Comparison of ENCODE assay signal across 8 cellular contexts in the genomic region with DNA sequence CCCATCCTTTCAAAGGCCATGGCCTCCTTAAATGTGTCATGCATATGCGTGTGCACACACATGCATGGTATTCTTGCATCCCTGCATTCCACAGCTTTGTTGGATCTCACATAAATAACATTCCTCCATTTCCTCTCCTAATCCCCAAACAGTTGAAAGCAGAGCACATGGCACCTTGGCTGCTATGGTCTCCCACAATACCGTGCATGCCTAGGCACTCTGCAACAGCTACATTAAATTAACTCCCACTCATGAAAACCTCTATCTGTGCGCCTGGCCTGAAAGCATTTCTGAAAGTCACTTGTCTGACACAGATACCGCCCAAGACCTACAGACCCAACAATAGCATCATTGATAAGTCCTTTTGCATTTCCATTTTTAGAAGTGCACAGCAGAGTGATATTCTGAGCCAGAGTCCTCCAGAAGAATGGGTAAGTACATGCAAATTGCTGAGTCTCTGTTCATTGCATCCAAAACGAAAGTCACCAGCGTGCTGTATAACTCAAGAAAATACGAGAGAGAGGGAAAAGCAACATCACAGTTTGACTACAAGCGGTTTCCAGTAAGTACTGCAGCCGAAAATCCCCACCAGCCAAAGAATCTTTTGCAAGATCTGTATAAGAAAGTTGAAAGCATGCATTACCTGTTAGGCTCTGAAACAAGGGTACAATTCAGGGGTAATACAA. TPM values are rescaled to one million over a fixed set of nuclear protein-coding genes. Genes with fewer than 3 reads are reported as not detected.
DNase-seq lines count a peak whose midpoint lies in the region; ATAC-seq and TF ChIP-seq lines count a peak whose summit lies in the region.

No MANE protein-coding gene starts in this region.

- H3K4me3 ChIP-seq in colonic mucosa (peak overlapping the region; percentile 20), spleen (peak overlapping the region in 4 of 8 donors; percentile 0 to 44 (median 18))

- peak overlapping the region; percentile 8 to 21 for H3K9ac ChIP-seq in colonic mucosa (ENCODE audit: low read depth in 2 of 2, low read length in 2 of 2)

- H3K9me3 ChIP-seq in colonic mucosa (no peaks in the 10 kb centered on the region), spleen (peaks cover 0 to 11% (median 9%) of the 10 kb centered on the region in 8 donors)

- ATAC-seq in GM19438 (IDR thresholded peaks at IDR 0.05; ENCODE audit: low read depth, unreplicated experiment) (peak; percentile 45), HG03354 (IDR thresholded peaks at IDR 0.05; ENCODE audit: poor library complexity, severe bottlenecking, unreplicated experiment) (peak; percentile 56)

- 47 to 67% (median 53%) methylated on average over 9 of the region's 9 CpGs for WGBS in spleen, 5 donors

- DNase-seq in COLO829 (ENCODE audit: low spot score) (peak; percentile 88), colonic mucosa (no peak), spleen (no peak), T1000 (lab: John Stamatoyannopoulos, UW) (no peak), UCSD-AML1 (lab: John Stamatoyannopoulos, UW; ENCODE audit: unreplicated experiment) (no peak), DMS79 treated with DMSO at 0.1 percent for 48 hours (lab: John Stamatoyannopoulos, UW) (no peak)

- H3K27ac ChIP-seq in colonic mucosa (peak overlapping the region; percentile 61), spleen (peak overlapping the region in 7 of 8 donors; percentile 5 to 67 (median 61))

- H3K36me3 ChIP-seq in colonic mucosa (no peaks in the 10 kb centered on the region), spleen (no peaks in the 10 kb centered on the region)

- intact Hi-C loops in colonic mucosa (cut with DNase I) (no loop called here), spleen (cut with DNase I; ENCODE audit: low total_unique reads) (no loop called here)

- H3K27me3 ChIP-seq in colonic mucosa: no peaks in the 10 kb centered on the region
- H3K27me3 ChIP-seq in spleen (replicated peaks in 1 of 7): peaks cover 0 to 35% (median 0%) of the 10 kb centered on the region in 7 donors

- no peak for TF ChIP-seq CTCF in colonic mucosa (IDR thresholded peaks at IDR 0.05)
- peak in 1 of 11 experiments; percentile 26 for TF ChIP-seq CTCF in spleen (IDR thresholded peaks at IDR 0.05 in 8 of 11, conservative IDR thresholded peaks at IDR 0.05 in 3 of 11)

- TF ChIP-seq POLR2A in spleen (IDR thresholded peaks at IDR 0.05): no peak

- H3K4me1 ChIP-seq in colonic mucosa: no peaks in the 10 kb centered on the region
- H3K4me1 ChIP-seq in spleen: peaks cover 4 to 62% (median 27%) of the 10 kb centered on the region in 6 donors

RNA-seq across cellular contexts. Expression of a gene that starts 0.4 kb away (rescaled TPM):
- total RNA-seq in colonic mucosa (10 to 100 TPM in 1 of 2 donors, 1 to 10 TPM in 1; 1.3 to 13.4 TPM), spleen (10 to 100 TPM in 5 of 7 donors, 1 to 10 TPM in 2; 9.8 to 18.0 (median 13.5) TPM)
- 1 to 10 TPM; 6.6 to 9.5 (median 6.9) TPM for polyA plus RNA-seq in spleen

RNA-seq across cellular contexts. Expression of a gene that starts 21.2 kb away (rescaled TPM):
- total RNA-seq in colonic mucosa (not detected), spleen (not detected)
- not detected for polyA plus RNA-seq in spleen

RNA-seq across cellular contexts. Expression of a gene that starts 48.8 kb away (rescaled TPM):
- not detected for total RNA-seq in colonic mucosa
- total RNA-seq in spleen: not detected
- not detected for polyA plus RNA-seq in spleen

RNA-seq across cellular contexts. Expression of a gene that starts 50.2 kb away (rescaled TPM):
- total RNA-seq in colonic mucosa: 1 to 10 TPM; 2.2 to 2.7 TPM
- total RNA-seq in spleen: 1 to 10 TPM in 2 of 7 donors, under 1 TPM in 5; 0.23 to 1.1 (median 0.56) TPM
- polyA plus RNA-seq in spleen: under 1 TPM; 0.07 to 0.29 (median 0.08) TPM
